Comparison of ENCODE assay signal across 30 cellular contexts in genomic region chr21:34320006-34320405, GRCh38. TPM values are rescaled to one million over a fixed set of nuclear protein-coding genes. Genes with fewer than 3 reads are reported as not detected.
"Had no signal": no experiment of that assay in that cellular context is flagged by ENCODE, and none has a peak within 500 bp of the region (broad histone marks: within the 10 kb centered on the region; RNA-seq: fewer than 3 reads in every experiment).

No MANE protein-coding gene starts in this region.

- H3K4me3 ChIP-seq: esophagus squamous epithelium, gastrocnemius medialis, heart left ventricle, hepatocyte, lung, mucosa of descending colon, prostate gland, right atrium auricular region, stomach, tibial artery, upper lobe of right lung, uterus had no signal

- ATAC-seq: effector memory CD8-positive, alpha-beta T cell; gastrocnemius medialis; heart left ventricle; left lobe of liver; mucosa of descending colon; natural killer cell treated with Interleukin-12 subunit alpha and Interleukin-12 subunit beta and Interleukin-15 and Interleukin-18, amount 100 ng/mL, for 72 hours; sciatic nerve; stimulated activated effector memory CD8-positive, alpha-beta T cell treated with anti-CD3 and anti-CD28 coated beads, Interleukin-12 subunit alpha, Interleukin-12 subunit beta, amount 100 ng/mL, for 72 hours; upper lobe of right lung had no signal

- H3K4me2 ChIP-seq: hepatocyte had no signal

- H3K79me2 ChIP-seq: hepatocyte had no signal

- H3K9me3 ChIP-seq: esophagus squamous epithelium, gastrocnemius medialis, mucosa of descending colon, prostate gland, right atrium auricular region, stomach, tibial artery, upper lobe of right lung, uterus had no signal

- H3K27me3 ChIP-seq: gastrocnemius medialis, heart left ventricle, hepatocyte, right atrium auricular region, stomach, tibial artery, upper lobe of right lung, uterus had no signal

- H2AFZ ChIP-seq: hepatocyte had no signal

- H3K4me1 ChIP-seq: esophagus squamous epithelium, gastrocnemius medialis, prostate gland, right atrium auricular region, stomach, upper lobe of right lung, uterus had no signal

- H3K27ac ChIP-seq: esophagus squamous epithelium, gastrocnemius medialis, heart left ventricle, hepatocyte, prostate gland, right atrium auricular region, stomach, tibial artery, upper lobe of right lung, uterus had no signal

- H3K36me3 ChIP-seq: esophagus squamous epithelium, gastrocnemius medialis, heart left ventricle, prostate gland, right atrium auricular region, stomach, tibial artery, upper lobe of right lung, uterus had no signal

- DNase-seq: cerebellar nuclear complex; cortex of kidney; effector memory CD8-positive, alpha-beta T cell; erythroblast; esophagus squamous epithelium; foreskin fibroblast; gastrocnemius medialis; heart left ventricle; islet precursor cell; mucosa of descending colon; naive B cell; stimulated activated CD4-positive, alpha-beta T cell treated with anti-CD3 and anti-CD28 coated beads, Interleukin-2, amount 100 ng/mL, for 24 hours; stimulated activated CD4-positive, alpha-beta T cell treated with anti-CD3 and anti-CD28 coated beads, Interleukin-4, amount 100 ng/mL, for 24 hours; stimulated activated naive CD4-positive, alpha-beta T cell treated with Interleukin-2 at 50 U/mL for 16 hours; stomach; tibial artery; upper lobe of right lung; uterus had no signal

RNA-seq across cellular contexts. Expression of gene KCNE2, which starts 43.8 kb away (rescaled TPM):
- total RNA-seq: dermis microvascular lymphatic vessel endothelial cell; esophagus squamous epithelium; gastrocnemius medialis; glomerular endothelial cell; heart left ventricle; left lobe of liver; liver; natural killer cell treated with Interleukin-12 subunit alpha and Interleukin-12 subunit beta and Interleukin-15 and Interleukin-18, amount 100 ng/mL, for 72 hours; prostate gland; right atrium auricular region; subcutaneous adipose tissue had no signal
